1 cellular context compared by ENCODE assay signal in genomic region chr3:25084016-25084415, GRCh38.
TF ChIP-seq lines count a peak whose summit lies in the region.

No MANE protein-coding gene starts in this region.

TF ChIP-seq in GM23338, 12 proteins besides CTCF, POLR2A, EP300 and RAD21 (continued from another document):
- TF ChIP-seq ZNF462 (CRISPR knock-in tag; IDR thresholded peaks at IDR 0.05): no peak
- TF ChIP-seq, protein P1, sequence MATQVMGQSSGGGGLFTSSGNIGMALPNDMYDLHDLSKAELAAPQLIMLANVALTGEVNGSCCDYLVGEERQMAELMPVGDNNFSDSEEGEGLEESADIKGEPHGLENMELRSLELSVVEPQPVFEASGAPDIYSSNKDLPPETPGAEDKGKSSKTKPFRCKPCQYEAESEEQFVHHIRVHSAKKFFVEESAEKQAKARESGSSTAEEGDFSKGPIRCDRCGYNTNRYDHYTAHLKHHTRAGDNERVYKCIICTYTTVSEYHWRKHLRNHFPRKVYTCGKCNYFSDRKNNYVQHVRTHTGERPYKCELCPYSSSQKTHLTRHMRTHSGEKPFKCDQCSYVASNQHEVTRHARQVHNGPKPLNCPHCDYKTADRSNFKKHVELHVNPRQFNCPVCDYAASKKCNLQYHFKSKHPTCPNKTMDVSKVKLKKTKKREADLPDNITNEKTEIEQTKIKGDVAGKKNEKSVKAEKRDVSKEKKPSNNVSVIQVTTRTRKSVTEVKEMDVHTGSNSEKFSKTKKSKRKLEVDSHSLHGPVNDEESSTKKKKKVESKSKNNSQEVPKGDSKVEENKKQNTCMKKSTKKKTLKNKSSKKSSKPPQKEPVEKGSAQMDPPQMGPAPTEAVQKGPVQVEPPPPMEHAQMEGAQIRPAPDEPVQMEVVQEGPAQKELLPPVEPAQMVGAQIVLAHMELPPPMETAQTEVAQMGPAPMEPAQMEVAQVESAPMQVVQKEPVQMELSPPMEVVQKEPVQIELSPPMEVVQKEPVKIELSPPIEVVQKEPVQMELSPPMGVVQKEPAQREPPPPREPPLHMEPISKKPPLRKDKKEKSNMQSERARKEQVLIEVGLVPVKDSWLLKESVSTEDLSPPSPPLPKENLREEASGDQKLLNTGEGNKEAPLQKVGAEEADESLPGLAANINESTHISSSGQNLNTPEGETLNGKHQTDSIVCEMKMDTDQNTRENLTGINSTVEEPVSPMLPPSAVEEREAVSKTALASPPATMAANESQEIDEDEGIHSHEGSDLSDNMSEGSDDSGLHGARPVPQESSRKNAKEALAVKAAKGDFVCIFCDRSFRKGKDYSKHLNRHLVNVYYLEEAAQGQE (IDR thresholded peaks at IDR 0.05; ENCODE audit: unreplicated experiment): no peak
- no peak for TF ChIP-seq JUNB (IDR thresholded peaks at IDR 0.05; ENCODE audit: unreplicated experiment)
- no peak for TF ChIP-seq CREB1 (CRISPR knock-in tag; IDR thresholded peaks at IDR 0.05; ENCODE audit: low read depth)
- TF ChIP-seq NANOG (IDR thresholded peaks at IDR 0.05; ENCODE audit: borderline replicate concordance): no peak
- no peak for TF ChIP-seq POLR2AphosphoS5 (IDR thresholded peaks at IDR 0.05; ENCODE audit: low read depth)
- no peak for TF ChIP-seq EZH2phosphoT487 (IDR thresholded peaks at IDR 0.05; ENCODE audit: unreplicated experiment)
- TF ChIP-seq EZH2 (IDR thresholded peaks at IDR 0.05; ENCODE audit: low read depth, unreplicated experiment): no peak
